Comparison of ENCODE assay signal across 1 cellular context in the genomic region with DNA sequence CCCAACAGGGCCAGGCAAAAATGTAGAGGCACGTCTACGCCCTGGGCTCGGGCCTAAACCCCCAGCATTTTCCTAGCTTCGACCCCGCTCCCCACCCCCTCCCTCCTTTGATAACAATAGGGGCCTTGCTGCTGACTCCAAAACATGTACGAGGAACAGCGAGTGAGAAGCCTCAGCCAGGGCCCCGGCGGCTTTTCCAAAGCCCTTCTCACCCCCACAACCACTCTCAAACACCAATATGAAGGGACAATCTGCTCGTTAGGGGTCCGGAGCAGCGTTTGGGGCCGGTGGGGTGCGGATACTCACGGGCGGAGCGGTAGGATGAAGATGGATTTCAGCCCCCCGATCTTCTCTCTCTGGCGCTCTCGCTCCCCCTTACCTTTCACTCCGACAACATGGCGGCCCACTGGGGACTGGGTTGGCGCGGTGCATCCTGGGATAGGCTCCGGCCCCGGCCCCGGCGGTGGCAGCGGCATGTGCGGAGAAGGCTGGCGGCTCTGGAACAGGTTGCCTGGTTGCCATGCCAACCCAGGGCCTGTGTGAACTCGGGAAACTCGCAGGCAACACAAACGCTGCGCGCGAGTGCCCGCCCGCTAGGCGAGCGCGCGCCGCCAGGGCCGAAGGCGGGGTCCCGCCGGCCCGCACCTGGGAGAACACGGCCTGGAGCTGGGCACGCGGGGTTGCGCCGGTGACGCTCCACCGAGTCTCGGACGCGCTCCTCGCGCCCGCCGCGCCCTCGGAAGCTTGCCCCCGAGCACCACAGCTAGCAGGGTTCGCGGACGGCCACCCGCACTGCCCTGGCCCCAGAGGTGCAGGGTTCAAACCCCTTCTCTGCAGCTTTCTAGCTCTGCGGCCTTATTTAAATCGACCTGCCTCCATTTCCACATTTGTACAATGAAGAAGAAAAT.
TF ChIP-seq lines count a peak whose summit lies in the region.

A gene with protein sequence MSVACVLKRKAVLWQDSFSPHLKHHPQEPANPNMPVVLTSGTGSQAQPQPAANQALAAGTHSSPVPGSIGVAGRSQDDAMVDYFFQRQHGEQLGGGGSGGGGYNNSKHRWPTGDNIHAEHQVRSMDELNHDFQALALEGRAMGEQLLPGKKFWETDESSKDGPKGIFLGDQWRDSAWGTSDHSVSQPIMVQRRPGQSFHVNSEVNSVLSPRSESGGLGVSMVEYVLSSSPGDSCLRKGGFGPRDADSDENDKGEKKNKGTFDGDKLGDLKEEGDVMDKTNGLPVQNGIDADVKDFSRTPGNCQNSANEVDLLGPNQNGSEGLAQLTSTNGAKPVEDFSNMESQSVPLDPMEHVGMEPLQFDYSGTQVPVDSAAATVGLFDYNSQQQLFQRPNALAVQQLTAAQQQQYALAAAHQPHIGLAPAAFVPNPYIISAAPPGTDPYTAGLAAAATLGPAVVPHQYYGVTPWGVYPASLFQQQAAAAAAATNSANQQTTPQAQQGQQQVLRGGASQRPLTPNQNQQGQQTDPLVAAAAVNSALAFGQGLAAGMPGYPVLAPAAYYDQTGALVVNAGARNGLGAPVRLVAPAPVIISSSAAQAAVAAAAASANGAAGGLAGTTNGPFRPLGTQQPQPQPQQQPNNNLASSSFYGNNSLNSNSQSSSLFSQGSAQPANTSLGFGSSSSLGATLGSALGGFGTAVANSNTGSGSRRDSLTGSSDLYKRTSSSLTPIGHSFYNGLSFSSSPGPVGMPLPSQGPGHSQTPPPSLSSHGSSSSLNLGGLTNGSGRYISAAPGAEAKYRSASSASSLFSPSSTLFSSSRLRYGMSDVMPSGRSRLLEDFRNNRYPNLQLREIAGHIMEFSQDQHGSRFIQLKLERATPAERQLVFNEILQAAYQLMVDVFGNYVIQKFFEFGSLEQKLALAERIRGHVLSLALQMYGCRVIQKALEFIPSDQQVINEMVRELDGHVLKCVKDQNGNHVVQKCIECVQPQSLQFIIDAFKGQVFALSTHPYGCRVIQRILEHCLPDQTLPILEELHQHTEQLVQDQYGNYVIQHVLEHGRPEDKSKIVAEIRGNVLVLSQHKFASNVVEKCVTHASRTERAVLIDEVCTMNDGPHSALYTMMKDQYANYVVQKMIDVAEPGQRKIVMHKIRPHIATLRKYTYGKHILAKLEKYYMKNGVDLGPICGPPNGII (minus strand): TSS at position 408 of the 908 bp plus-strand sequence. CDS start 6,151 bp downstream, outside the sequence.

TF ChIP-seq in HepG2, 621 proteins besides CTCF, POLR2A, EP300 and RAD21 (continued from another document and continues in another):
- TF ChIP-seq, protein P1, sequence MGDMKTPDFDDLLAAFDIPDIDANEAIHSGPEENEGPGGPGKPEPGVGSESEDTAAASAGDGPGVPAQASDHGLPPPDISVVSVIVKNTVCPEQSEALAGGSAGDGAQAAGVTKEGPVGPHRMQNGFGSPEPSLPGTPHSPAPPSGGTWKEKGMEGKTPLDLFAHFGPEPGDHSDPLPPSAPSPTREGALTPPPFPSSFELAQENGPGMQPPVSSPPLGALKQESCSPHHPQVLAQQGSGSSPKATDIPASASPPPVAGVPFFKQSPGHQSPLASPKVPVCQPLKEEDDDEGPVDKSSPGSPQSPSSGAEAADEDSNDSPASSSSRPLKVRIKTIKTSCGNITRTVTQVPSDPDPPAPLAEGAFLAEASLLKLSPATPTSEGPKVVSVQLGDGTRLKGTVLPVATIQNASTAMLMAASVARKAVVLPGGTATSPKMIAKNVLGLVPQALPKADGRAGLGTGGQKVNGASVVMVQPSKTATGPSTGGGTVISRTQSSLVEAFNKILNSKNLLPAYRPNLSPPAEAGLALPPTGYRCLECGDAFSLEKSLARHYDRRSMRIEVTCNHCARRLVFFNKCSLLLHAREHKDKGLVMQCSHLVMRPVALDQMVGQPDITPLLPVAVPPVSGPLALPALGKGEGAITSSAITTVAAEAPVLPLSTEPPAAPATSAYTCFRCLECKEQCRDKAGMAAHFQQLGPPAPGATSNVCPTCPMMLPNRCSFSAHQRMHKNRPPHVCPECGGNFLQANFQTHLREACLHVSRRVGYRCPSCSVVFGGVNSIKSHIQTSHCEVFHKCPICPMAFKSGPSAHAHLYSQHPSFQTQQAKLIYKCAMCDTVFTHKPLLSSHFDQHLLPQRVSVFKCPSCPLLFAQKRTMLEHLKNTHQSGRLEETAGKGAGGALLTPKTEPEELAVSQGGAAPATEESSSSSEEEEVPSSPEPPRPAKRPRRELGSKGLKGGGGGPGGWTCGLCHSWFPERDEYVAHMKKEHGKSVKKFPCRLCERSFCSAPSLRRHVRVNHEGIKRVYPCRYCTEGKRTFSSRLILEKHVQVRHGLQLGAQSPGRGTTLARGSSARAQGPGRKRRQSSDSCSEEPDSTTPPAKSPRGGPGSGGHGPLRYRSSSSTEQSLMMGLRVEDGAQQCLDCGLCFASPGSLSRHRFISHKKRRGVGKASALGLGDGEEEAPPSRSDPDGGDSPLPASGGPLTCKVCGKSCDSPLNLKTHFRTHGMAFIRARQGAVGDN (CRISPR knock-in tag; IDR thresholded peaks at IDR 0.05) = peak; percentile 97
- TF ChIP-seq, protein P2, sequence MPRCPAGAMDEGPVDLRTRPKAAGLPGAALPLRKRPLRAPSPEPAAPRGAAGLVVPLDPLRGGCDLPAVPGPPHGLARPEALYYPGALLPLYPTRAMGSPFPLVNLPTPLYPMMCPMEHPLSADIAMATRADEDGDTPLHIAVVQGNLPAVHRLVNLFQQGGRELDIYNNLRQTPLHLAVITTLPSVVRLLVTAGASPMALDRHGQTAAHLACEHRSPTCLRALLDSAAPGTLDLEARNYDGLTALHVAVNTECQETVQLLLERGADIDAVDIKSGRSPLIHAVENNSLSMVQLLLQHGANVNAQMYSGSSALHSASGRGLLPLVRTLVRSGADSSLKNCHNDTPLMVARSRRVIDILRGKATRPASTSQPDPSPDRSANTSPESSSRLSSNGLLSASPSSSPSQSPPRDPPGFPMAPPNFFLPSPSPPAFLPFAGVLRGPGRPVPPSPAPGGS (CRISPR knock-in tag; IDR thresholded peaks at IDR 0.05) = peak; percentile 65; the same call in 1 of the 2 replicates
- TF ChIP-seq ZNF788 (CRISPR knock-in tag; IDR thresholded peaks at IDR 0.05; ENCODE audit: borderline replicate concordance) (no peak; the same call in 1 of the 2 replicates), ARNTL (CRISPR knock-in tag; IDR thresholded peaks at IDR 0.05) (peak; percentile 76), ESRRA (CRISPR knock-in tag; IDR thresholded peaks at IDR 0.05; ENCODE audit: low read depth) (peak; percentile 24; the same call in 1 of the 2 replicates), TOPORS (CRISPR knock-in tag; IDR thresholded peaks at IDR 0.05) (peak; percentile 29; the same call in 1 of the 2 replicates), ZNF207 (IDR thresholded peaks at IDR 0.05; ENCODE audit: borderline replicate concordance) (no peak), SMC3 (IDR thresholded peaks at IDR 0.05; ENCODE audit: low read length) (no peak), RFX1 (IDR thresholded peaks at IDR 0.05) (peak; percentile 98), BCL6 (CRISPR knock-in tag; IDR thresholded peaks at IDR 0.05) (no peak; the same call in 1 of the 2 replicates), ZNF703 (CRISPR knock-in tag; IDR thresholded peaks at IDR 0.05; ENCODE audit: borderline replicate concordance) (peak; percentile 52; the same call in 1 of the 2 replicates), RXRA (CRISPR knock-in tag; IDR thresholded peaks at IDR 0.05) (peak; percentile 50), NFE2L1 (CRISPR knock-in tag; IDR thresholded peaks at IDR 0.05; ENCODE audit: borderline replicate concordance) (no peak), REL (CRISPR knock-in tag; conservative IDR thresholded peaks at IDR 0.05) (no peak), MLLT10 (CRISPR knock-in tag; IDR thresholded peaks at IDR 0.05) (no peak), KLF6 (CRISPR knock-in tag; IDR thresholded peaks at IDR 0.05) (0 out of 2 replicates have a peak, but pooled peaks have one; percentile 20), SRY (CRISPR knock-in tag; IDR thresholded peaks at IDR 0.05) (no peak; the same call in 1 of the 2 replicates), HIVEP1 (CRISPR knock-in tag; IDR thresholded peaks at IDR 0.05) (no peak)
- TF ChIP-seq, protein P3, sequence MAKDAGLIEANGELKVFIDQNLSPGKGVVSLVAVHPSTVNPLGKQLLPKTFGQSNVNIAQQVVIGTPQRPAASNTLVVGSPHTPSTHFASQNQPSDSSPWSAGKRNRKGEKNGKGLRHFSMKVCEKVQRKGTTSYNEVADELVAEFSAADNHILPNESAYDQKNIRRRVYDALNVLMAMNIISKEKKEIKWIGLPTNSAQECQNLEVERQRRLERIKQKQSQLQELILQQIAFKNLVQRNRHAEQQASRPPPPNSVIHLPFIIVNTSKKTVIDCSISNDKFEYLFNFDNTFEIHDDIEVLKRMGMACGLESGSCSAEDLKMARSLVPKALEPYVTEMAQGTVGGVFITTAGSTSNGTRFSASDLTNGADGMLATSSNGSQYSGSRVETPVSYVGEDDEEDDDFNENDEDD (CRISPR knock-in tag; IDR thresholded peaks at IDR 0.05; ENCODE audit: borderline replicate concordance) = peak; percentile 49; the same call in 1 of the 2 replicates
- TF ChIP-seq, protein P4, sequence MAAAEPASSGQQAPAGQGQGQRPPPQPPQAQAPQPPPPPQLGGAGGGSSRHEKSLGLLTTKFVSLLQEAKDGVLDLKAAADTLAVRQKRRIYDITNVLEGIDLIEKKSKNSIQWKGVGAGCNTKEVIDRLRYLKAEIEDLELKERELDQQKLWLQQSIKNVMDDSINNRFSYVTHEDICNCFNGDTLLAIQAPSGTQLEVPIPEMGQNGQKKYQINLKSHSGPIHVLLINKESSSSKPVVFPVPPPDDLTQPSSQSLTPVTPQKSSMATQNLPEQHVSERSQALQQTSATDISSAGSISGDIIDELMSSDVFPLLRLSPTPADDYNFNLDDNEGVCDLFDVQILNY (CRISPR knock-in tag; conservative IDR thresholded peaks at IDR 0.05) = no peak
- TF ChIP-seq, protein P5, sequence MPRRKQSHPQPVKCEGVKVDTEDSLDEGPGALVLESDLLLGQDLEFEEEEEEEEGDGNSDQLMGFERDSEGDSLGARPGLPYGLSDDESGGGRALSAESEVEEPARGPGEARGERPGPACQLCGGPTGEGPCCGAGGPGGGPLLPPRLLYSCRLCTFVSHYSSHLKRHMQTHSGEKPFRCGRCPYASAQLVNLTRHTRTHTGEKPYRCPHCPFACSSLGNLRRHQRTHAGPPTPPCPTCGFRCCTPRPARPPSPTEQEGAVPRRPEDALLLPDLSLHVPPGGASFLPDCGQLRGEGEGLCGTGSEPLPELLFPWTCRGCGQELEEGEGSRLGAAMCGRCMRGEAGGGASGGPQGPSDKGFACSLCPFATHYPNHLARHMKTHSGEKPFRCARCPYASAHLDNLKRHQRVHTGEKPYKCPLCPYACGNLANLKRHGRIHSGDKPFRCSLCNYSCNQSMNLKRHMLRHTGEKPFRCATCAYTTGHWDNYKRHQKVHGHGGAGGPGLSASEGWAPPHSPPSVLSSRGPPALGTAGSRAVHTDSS (CRISPR knock-in tag; conservative IDR thresholded peaks at IDR 0.05) = no peak
- TF ChIP-seq, protein P6, sequence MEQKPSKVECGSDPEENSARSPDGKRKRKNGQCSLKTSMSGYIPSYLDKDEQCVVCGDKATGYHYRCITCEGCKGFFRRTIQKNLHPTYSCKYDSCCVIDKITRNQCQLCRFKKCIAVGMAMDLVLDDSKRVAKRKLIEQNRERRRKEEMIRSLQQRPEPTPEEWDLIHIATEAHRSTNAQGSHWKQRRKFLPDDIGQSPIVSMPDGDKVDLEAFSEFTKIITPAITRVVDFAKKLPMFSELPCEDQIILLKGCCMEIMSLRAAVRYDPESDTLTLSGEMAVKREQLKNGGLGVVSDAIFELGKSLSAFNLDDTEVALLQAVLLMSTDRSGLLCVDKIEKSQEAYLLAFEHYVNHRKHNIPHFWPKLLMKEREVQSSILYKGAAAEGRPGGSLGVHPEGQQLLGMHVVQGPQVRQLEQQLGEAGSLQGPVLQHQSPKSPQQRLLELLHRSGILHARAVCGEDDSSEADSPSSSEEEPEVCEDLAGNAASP (CRISPR knock-in tag; IDR thresholded peaks at IDR 0.05; ENCODE audit: borderline replicate concordance) = peak; percentile 9; the same call in 1 of the 2 replicates
- TF ChIP-seq, protein P7, sequence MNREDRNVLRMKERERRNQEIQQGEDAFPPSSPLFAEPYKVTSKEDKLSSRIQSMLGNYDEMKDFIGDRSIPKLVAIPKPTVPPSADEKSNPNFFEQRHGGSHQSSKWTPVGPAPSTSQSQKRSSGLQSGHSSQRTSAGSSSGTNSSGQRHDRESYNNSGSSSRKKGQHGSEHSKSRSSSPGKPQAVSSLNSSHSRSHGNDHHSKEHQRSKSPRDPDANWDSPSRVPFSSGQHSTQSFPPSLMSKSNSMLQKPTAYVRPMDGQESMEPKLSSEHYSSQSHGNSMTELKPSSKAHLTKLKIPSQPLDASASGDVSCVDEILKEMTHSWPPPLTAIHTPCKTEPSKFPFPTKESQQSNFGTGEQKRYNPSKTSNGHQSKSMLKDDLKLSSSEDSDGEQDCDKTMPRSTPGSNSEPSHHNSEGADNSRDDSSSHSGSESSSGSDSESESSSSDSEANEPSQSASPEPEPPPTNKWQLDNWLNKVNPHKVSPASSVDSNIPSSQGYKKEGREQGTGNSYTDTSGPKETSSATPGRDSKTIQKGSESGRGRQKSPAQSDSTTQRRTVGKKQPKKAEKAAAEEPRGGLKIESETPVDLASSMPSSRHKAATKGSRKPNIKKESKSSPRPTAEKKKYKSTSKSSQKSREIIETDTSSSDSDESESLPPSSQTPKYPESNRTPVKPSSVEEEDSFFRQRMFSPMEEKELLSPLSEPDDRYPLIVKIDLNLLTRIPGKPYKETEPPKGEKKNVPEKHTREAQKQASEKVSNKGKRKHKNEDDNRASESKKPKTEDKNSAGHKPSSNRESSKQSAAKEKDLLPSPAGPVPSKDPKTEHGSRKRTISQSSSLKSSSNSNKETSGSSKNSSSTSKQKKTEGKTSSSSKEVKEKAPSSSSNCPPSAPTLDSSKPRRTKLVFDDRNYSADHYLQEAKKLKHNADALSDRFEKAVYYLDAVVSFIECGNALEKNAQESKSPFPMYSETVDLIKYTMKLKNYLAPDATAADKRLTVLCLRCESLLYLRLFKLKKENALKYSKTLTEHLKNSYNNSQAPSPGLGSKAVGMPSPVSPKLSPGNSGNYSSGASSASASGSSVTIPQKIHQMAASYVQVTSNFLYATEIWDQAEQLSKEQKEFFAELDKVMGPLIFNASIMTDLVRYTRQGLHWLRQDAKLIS (CRISPR knock-in tag; IDR thresholded peaks at IDR 0.05) = no peak
- TF ChIP-seq, protein P8, sequence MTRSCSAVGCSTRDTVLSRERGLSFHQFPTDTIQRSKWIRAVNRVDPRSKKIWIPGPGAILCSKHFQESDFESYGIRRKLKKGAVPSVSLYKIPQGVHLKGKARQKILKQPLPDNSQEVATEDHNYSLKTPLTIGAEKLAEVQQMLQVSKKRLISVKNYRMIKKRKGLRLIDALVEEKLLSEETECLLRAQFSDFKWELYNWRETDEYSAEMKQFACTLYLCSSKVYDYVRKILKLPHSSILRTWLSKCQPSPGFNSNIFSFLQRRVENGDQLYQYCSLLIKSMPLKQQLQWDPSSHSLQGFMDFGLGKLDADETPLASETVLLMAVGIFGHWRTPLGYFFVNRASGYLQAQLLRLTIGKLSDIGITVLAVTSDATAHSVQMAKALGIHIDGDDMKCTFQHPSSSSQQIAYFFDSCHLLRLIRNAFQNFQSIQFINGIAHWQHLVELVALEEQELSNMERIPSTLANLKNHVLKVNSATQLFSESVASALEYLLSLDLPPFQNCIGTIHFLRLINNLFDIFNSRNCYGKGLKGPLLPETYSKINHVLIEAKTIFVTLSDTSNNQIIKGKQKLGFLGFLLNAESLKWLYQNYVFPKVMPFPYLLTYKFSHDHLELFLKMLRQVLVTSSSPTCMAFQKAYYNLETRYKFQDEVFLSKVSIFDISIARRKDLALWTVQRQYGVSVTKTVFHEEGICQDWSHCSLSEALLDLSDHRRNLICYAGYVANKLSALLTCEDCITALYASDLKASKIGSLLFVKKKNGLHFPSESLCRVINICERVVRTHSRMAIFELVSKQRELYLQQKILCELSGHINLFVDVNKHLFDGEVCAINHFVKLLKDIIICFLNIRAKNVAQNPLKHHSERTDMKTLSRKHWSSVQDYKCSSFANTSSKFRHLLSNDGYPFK (CRISPR knock-in tag; IDR thresholded peaks at IDR 0.05; ENCODE audit: borderline replicate concordance) = peak; percentile 89; the same call in 1 of the 2 replicates
